Comparison of ENCODE assay signal across 2 cellular contexts in the genomic region with DNA sequence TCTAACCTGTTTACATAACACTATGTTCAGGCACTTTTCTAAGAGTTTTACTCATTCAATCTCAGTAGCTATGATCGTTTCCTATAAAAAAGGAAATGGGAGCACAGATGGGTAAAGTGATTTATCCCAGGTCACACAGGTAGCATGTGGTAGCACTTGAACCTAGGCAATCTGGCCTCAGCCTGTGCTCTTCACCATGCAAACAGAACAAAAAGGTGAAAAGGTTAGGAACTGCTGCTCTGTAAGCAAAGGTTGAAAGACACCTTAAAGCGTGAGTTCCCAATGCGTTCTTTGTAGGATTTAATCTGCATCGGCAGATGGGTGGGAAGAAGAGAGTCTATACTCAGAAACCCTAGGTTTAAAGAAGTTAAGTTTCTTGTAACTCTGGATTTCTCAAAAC.
TF ChIP-seq lines count a peak whose summit lies in the region.

No MANE protein-coding gene starts in this region.

TF ChIP-seq in A549, 52 proteins besides CTCF, POLR2A, EP300 and RAD21 (continued from another document):
- TF ChIP-seq, protein P1, sequence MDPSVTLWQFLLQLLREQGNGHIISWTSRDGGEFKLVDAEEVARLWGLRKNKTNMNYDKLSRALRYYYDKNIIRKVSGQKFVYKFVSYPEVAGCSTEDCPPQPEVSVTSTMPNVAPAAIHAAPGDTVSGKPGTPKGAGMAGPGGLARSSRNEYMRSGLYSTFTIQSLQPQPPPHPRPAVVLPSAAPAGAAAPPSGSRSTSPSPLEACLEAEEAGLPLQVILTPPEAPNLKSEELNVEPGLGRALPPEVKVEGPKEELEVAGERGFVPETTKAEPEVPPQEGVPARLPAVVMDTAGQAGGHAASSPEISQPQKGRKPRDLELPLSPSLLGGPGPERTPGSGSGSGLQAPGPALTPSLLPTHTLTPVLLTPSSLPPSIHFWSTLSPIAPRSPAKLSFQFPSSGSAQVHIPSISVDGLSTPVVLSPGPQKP (IDR thresholded peaks at IDR 0.05; ENCODE audit: low read depth, low read length) = no peak
- no peak for TF ChIP-seq NPAS2 (CRISPR knock-in tag; IDR thresholded peaks at IDR 0.05; ENCODE audit: borderline replicate concordance)
- TF ChIP-seq NFE2L2 (conservative IDR thresholded peaks at IDR 0.05; ENCODE audit: low read length) = no peak
- no peak for TF ChIP-seq HDAC2 (IDR thresholded peaks at IDR 0.05)
- TF ChIP-seq RARB (CRISPR knock-in tag; IDR thresholded peaks at IDR 0.05) = no peak

TF ChIP-seq in WTC11, 78 proteins besides CTCF, POLR2A, EP300 and RAD21 (continued from another document):
- TF ChIP-seq, protein P2, sequence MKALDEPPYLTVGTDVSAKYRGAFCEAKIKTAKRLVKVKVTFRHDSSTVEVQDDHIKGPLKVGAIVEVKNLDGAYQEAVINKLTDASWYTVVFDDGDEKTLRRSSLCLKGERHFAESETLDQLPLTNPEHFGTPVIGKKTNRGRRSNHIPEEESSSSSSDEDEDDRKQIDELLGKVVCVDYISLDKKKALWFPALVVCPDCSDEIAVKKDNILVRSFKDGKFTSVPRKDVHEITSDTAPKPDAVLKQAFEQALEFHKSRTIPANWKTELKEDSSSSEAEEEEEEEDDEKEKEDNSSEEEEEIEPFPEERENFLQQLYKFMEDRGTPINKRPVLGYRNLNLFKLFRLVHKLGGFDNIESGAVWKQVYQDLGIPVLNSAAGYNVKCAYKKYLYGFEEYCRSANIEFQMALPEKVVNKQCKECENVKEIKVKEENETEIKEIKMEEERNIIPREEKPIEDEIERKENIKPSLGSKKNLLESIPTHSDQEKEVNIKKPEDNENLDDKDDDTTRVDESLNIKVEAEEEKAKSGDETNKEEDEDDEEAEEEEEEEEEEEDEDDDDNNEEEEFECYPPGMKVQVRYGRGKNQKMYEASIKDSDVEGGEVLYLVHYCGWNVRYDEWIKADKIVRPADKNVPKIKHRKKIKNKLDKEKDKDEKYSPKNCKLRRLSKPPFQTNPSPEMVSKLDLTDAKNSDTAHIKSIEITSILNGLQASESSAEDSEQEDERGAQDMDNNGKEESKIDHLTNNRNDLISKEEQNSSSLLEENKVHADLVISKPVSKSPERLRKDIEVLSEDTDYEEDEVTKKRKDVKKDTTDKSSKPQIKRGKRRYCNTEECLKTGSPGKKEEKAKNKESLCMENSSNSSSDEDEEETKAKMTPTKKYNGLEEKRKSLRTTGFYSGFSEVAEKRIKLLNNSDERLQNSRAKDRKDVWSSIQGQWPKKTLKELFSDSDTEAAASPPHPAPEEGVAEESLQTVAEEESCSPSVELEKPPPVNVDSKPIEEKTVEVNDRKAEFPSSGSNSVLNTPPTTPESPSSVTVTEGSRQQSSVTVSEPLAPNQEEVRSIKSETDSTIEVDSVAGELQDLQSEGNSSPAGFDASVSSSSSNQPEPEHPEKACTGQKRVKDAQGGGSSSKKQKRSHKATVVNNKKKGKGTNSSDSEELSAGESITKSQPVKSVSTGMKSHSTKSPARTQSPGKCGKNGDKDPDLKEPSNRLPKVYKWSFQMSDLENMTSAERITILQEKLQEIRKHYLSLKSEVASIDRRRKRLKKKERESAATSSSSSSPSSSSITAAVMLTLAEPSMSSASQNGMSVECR (CRISPR knock-in tag; IDR thresholded peaks at IDR 0.05; ENCODE audit: borderline replicate concordance) = no peak
- TF ChIP-seq TP53 (CRISPR knock-in tag; IDR thresholded peaks at IDR 0.05) = no peak
- TF ChIP-seq ZNF317 (CRISPR knock-in tag; IDR thresholded peaks at IDR 0.05; ENCODE audit: borderline replicate concordance, low read depth) = no peak
- TF ChIP-seq NFE2L1 (CRISPR knock-in tag; IDR thresholded peaks at IDR 0.05) = no peak
- TF ChIP-seq FOXJ3 (CRISPR knock-in tag; IDR thresholded peaks at IDR 0.05; ENCODE audit: borderline replicate concordance) = no peak
- TF ChIP-seq FOXP1 (CRISPR knock-in tag; IDR thresholded peaks at IDR 0.05; ENCODE audit: borderline replicate concordance) = no peak
- TF ChIP-seq ZBTB21 (CRISPR knock-in tag; IDR thresholded peaks at IDR 0.05; ENCODE audit: borderline replicate concordance) = no peak
- no peak for TF ChIP-seq TCF7 (CRISPR knock-in tag; IDR thresholded peaks at IDR 0.05; ENCODE audit: low read depth)
- TF ChIP-seq ESRRA (CRISPR knock-in tag; IDR thresholded peaks at IDR 0.05; ENCODE audit: borderline replicate concordance) = no peak
- TF ChIP-seq SMAD4 (CRISPR knock-in tag; IDR thresholded peaks at IDR 0.05) = no peak
- TF ChIP-seq NR2C2 (CRISPR knock-in tag; IDR thresholded peaks at IDR 0.05) = no peak
- TF ChIP-seq, protein P3, sequence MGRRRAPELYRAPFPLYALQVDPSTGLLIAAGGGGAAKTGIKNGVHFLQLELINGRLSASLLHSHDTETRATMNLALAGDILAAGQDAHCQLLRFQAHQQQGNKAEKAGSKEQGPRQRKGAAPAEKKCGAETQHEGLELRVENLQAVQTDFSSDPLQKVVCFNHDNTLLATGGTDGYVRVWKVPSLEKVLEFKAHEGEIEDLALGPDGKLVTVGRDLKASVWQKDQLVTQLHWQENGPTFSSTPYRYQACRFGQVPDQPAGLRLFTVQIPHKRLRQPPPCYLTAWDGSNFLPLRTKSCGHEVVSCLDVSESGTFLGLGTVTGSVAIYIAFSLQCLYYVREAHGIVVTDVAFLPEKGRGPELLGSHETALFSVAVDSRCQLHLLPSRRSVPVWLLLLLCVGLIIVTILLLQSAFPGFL (CRISPR knock-in tag; IDR thresholded peaks at IDR 0.05; ENCODE audit: borderline replicate concordance) = no peak
